ENCODE assay signal across 18 cellular contexts in the genomic region with DNA sequence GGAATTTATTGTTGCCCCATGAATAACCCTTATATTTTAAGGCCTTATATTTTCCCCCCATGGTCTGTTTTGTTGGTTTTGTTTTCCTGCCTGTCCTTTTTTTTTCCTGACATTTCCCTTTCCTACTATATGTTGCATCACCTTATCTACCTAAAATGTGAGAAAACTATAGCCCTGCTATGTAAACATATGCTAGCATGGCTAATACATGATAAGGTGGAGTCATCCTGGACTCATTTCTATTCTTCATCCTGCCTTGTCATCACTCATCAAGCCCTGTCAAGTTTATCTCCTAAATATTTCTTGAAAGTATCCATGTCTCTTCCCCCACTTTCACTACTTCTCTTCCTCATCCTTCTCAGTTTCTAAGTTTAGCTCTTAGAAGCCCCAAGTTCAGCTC.
"Had no signal": no experiment of that assay in that cellular context is flagged by ENCODE, and none has a peak within 500 bp of the region (broad histone marks: within the 10 kb centered on the region; RNA-seq: fewer than 3 reads in every experiment).

No MANE protein-coding gene starts in this region.

- ATAC-seq: foreskin keratinocyte; heart right ventricle; left lung; left ventricle myocardium superior; lower lobe of right lung; naive thymus-derived CD4-positive, alpha-beta T cell had no signal

- DNase-seq: dermis blood vessel endothelial cell; dorsolateral prefrontal cortex; effector CD4-positive, alpha-beta T cell; effector memory CD4-positive, alpha-beta T cell; glutamatergic neuron; head of caudate nucleus; heart right ventricle; hippocampal formation; left cardiac atrium; left lung; left ventricle myocardium superior; lower lobe of right lung; mesendoderm; midbrain; naive thymus-derived CD4-positive, alpha-beta T cell had no signal

- H3K4me1 ChIP-seq: esophagus muscularis mucosa, foreskin keratinocyte, heart right ventricle, left lung, lower lobe of right lung had no signal

- H3K4me3 ChIP-seq: coronary artery, dorsolateral prefrontal cortex, esophagus muscularis mucosa, heart right ventricle, left lung, lower lobe of right lung had no signal

- H3K9me3 ChIP-seq: esophagus muscularis mucosa, lower lobe of right lung had no signal

- H3K36me3 ChIP-seq: esophagus muscularis mucosa, heart right ventricle, left lung, lower lobe of right lung had no signal

- H3K27ac ChIP-seq: coronary artery, dorsolateral prefrontal cortex, esophagus muscularis mucosa, foreskin keratinocyte, heart right ventricle, left lung, lower lobe of right lung had no signal

- H3K27me3 ChIP-seq: esophagus muscularis mucosa, foreskin keratinocyte, heart right ventricle, left lung had no signal
